In the genomic region with DNA sequence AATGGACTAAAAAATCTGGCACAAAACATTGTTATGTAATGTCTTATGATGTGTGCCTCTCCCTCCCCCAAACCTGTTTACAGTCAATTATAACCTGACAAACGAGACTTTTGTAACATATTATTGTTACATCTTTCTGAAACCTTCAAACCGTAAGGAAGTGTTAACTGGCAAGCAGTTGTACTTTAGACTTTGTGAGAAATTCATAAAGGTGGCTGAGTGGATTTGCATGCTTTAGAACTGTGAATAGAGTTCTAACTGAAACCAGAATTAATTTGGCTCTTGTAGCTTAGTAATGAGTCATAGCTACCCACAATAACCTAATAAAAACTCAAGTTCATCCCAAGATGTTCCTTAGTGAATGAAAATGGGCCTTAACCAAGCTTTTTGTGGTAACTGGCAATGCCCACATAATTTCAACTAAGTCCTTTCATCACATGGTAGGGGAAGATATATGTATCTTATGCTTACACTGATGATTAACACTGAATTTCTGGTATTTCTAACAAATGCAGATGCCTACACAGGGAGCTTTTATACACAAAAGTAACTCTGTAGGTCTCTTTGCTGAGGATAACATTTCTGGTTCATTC, we compare ENCODE assay signal across 9 cellular contexts. TPM values are rescaled to one million over a fixed set of nuclear protein-coding genes. Genes with fewer than 3 reads are reported as not detected.
A peak's percentile ranks its signal among the peaks of the same experiment; 100 is the strongest.
DNase-seq lines count a peak whose midpoint lies in the region; ATAC-seq and TF ChIP-seq lines count a peak whose summit lies in the region.
"Had no signal": no experiment of that assay in that cellular context is flagged by ENCODE, and none has a peak within 500 bp of the region (broad histone marks: within the 10 kb centered on the region; RNA-seq: fewer than 3 reads in every experiment).

No MANE protein-coding gene starts in this region.

- ATAC-seq in GM19463 (IDR thresholded peaks at IDR 0.05; ENCODE audit: unreplicated experiment) (peak; percentile 89), HG03442 (IDR thresholded peaks at IDR 0.05; ENCODE audit: unreplicated experiment) (peak; percentile 72)

- DNase-seq in EL, result peak; percentile 71
- DNase-seq in choroid plexus epithelial cell (ENCODE audit: low read depth), result peak; percentile 45
- DNase-seq in transverse colon, result no peak
- no peak for DNase-seq in activated CD4-positive, alpha-beta T cell treated with anti-CD3 and anti-CD28 coated beads for 1 hour
- DNase-seq in SJCRH30, result no peak
- DNase-seq in amygdala (lab: John Stamatoyannopoulos, UW), result no peak

- 10 to 28% methylated on average over 2 of the region's 2 CpGs for whole genome bisulfite sequencing in transverse colon (ENCODE audit: low coverage in 1 of 2), 2 donors

- TF ChIP-seq POLR2A in transverse colon (IDR thresholded peaks at IDR 0.05), result no peak

- H3K4me3 ChIP-seq in choroid plexus epithelial cell (ENCODE audit: low read depth, low read length) (no peak overlapping the region), transverse colon (no peak overlapping the region), SJCRH30 (no peak overlapping the region)

- H3K4me1 ChIP-seq in transverse colon, result peaks cover 20 to 52% (median 34%) of the 10 kb centered on the region in 4 donors
- H3K4me1 ChIP-seq in SJCRH30, result peaks cover 5% of the 10 kb centered on the region

- in situ Hi-C loops in transverse colon (cut with MboI; ENCODE audit: low pct_ligation_motif_present in 1 of 4, low pct_unique_long_range_greater_than_20kb in 1 of 4, low sequenced_read_pairs in 3 of 4), result no loop called here

- H3K9me3 ChIP-seq in transverse colon (no peaks in the 10 kb centered on the region), SJCRH30 (replicated peaks) (no peaks in the 10 kb centered on the region)

- H3K36me3 ChIP-seq in transverse colon, result peaks cover 0 to 10% (median 0%) of the 10 kb centered on the region in 4 donors
- H3K36me3 ChIP-seq in SJCRH30, result peaks cover 9% of the 10 kb centered on the region

- peak overlapping the region; percentile 21 to 72 (median 63) for H3K27ac ChIP-seq in transverse colon
- no peak overlapping the region for H3K27ac ChIP-seq in SJCRH30
- H3K27ac ChIP-seq: epithelial cell of prostate had no signal

- TF ChIP-seq EP300 in transverse colon (IDR thresholded peaks at IDR 0.05; ENCODE audit: low read depth), result no peak

- H3K27me3 ChIP-seq in transverse colon (no peaks in the 10 kb centered on the region), SJCRH30 (no peaks in the 10 kb centered on the region)

- no peak for TF ChIP-seq CTCF in choroid plexus epithelial cell (conservative IDR thresholded peaks at IDR 0.05; ENCODE audit: low read depth, low read length)
- TF ChIP-seq CTCF in transverse colon (IDR thresholded peaks at IDR 0.05), result no peak

- intact Hi-C loops in transverse colon (cut with DNase I; ENCODE audit: low total_unique reads), result no loop called here

RNA-seq across cellular contexts. Expression of a gene that starts 29.7 kb away (rescaled TPM):
- under 1 TPM in 2 of 4 donors, not detected in 2; 0.27 to 0.32 TPM for total RNA-seq in transverse colon
- 1.1 and 2.7 TPM in 2 replicates for total RNA-seq in SJCRH30 (2014; rRNA removed; shearing (Covaris generic))

RNA-seq across cellular contexts. Expression of a gene that starts 29.9 kb away (rescaled TPM):
- 100 to 1,000 TPM in 2 of 4 donors, 10 to 100 TPM in 2; 16.3 to 142 (median 79.3) TPM for total RNA-seq in transverse colon
- 73.2 and 91.5 TPM in 2 replicates for total RNA-seq in SJCRH30 (2014; rRNA removed; shearing (Covaris generic))

RNA-seq across cellular contexts. Expression of a gene that starts 51.3 kb away (rescaled TPM):
- 10 to 100 TPM; 25.3 to 36.4 (median 27.1) TPM for total RNA-seq in transverse colon
- 6.6 and 6.9 TPM in 2 replicates for total RNA-seq in SJCRH30 (2014; rRNA removed; shearing (Covaris generic))

Comparison
In these comparisons a context has a peak if more than half of its experiments do, and no peak if none do; other contexts are left out.
1. DNase-seq: peak in EL (single experiment) and choroid plexus epithelial cell (single experiment); none in transverse colon (single experiment), activated CD4-positive, alpha-beta T cell treated with anti-CD3 and anti-CD28 coated beads for 1 hour (single experiment), SJCRH30 (0 of 2) and amygdala (0 of 56).